ENCODE assay signal across 3 cellular contexts in the genomic region with DNA sequence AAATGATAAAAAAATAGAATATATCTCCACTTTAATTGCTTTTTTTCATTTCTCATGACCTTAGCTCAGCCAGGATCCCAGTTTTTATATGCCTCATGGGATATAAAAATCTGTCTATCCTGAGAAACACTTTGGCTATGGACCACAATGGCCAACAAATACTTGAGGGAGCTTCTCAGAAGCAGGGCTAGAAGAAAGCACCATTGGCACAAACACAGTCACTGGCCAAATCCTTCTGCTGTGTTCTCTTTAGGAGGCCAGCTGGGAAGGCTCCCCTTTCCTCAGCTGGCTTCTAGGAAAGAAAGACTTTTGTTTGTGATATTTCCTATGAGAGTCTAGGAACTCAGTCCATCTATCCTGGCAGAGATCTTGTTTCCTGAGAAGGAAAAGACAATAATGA.
"Had no signal": no experiment of that assay in that cellular context is flagged by ENCODE, and none has a peak within 500 bp of the region (broad histone marks: within the 10 kb centered on the region; RNA-seq: fewer than 3 reads in every experiment).

No MANE protein-coding gene starts in this region.

- H3K4me3 ChIP-seq: GM12878 had no signal

- ATAC-seq: GM12878 had no signal

- DNase-seq: GDM1, GF-D8 had no signal
